7 cellular contexts compared by ENCODE assay signal in the genomic region with DNA sequence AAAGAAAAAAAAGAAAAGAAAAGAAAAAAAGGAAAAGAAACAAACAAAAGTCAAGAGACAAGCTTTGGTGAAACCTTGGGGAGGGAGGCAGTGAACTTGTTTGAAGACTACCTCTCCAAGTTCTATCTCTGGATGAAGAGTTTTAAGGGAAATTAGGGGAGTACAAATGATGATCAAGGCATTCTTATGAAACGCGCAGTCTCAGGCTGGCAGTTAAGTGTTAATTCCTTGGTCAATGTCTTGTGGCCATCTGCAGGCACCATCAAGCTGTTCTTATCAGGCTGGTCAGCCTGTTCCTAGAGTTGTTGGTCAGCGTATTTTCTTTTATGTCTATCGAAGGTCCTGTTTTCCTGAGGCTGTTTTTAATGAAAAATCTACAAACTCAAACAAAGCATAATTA. TPM values are rescaled to one million over a fixed set of nuclear protein-coding genes. Genes with fewer than 3 reads are reported as not detected.
"Had no signal": no experiment of that assay in that cellular context is flagged by ENCODE, and none has a peak within 500 bp of the region (broad histone marks: within the 10 kb centered on the region; RNA-seq: fewer than 3 reads in every experiment).

No MANE protein-coding gene starts in this region.

- ATAC-seq: HCT116, HepG2 had no signal

- DNase-seq: GOT3, H7, KG1 had no signal

- H3K9me3 Mint-ChIP-seq: IgD-negative memory B cell had no signal

- H3K27ac Mint-ChIP-seq: IgD-negative memory B cell had no signal

- H3K36me3 Mint-ChIP-seq: IgD-negative memory B cell had no signal

- H3K4me1 Mint-ChIP-seq: IgD-negative memory B cell had no signal

- H3K4me3 Mint-ChIP-seq: IgD-negative memory B cell had no signal

RNA-seq across cellular contexts. Expression of a gene that starts 29.0 kb away (rescaled TPM):
- total RNA-seq: HT1080 had no signal
